1 cellular context compared by ENCODE assay signal in genomic region chr12:108815369-108815768, GRCh38.
TF ChIP-seq lines count a peak whose summit lies in the region.

No MANE protein-coding gene starts in this region.

TF ChIP-seq in HCT116, 20 proteins besides CTCF, POLR2A, EP300 and RAD21 (continued from another document):
- TF ChIP-seq MAX (IDR thresholded peaks at IDR 0.05) (no peak), POLR2AphosphoS5 (IDR thresholded peaks at IDR 0.05; ENCODE audit: low read depth, low read length) (0 out of 2 replicates have a peak, but pooled peaks have one; percentile 35)
